8 cellular contexts compared by ENCODE assay signal in the genomic region with DNA sequence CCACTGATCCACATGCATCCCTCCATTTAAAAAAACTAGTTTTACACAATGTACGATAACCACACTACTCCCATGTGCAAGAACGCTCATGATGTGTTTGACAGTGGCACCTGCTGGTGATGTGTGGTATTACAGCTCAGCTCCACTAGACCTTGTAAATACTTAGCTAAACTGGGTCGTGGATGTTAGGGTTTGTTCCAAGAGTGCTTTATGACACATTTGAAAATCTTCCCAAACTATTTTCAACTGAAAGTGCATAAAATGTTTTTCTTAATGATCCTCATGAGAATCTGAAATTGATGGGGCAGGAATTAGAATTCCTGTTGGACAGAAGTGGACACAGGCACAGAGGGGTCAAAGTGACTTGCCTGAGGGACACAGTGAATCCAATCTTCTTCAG.
DNase-seq lines count a peak whose midpoint lies in the region; ATAC-seq and TF ChIP-seq lines count a peak whose summit lies in the region.

No MANE protein-coding gene starts in this region.

- H2BK5ac ChIP-seq in mesenchymal stem cell (ENCODE audit: low read depth, low read length, poor library complexity, severe bottlenecking): no peak overlapping the region

- no peaks in the 10 kb centered on the region for H3K27me3 ChIP-seq in body of pancreas
- H3K27me3 ChIP-seq in mesenchymal stem cell (ENCODE audit: control insufficient read depth in 1 of 2, insufficient read depth in 1 of 2, low read length in 2 of 2): peaks cover 0 to 16% of the 10 kb centered on the region in 2 experiments
- H3K27me3 ChIP-seq in CD8-positive, alpha-beta memory T cell (ENCODE audit: insufficient read depth, low read length, poor library complexity, severe bottlenecking): no peaks in the 10 kb centered on the region

- peaks cover 0 to 16% (median 2%) of the 10 kb centered on the region in 3 donors for H3K36me3 Mint-ChIP-seq in CD8-positive, alpha-beta memory T cell

- H3K9me3 ChIP-seq in body of pancreas (peaks cover 0 to 7% (median 0%) of the 10 kb centered on the region in 3 donors), mesenchymal stem cell (ENCODE audit: control insufficient read depth, low read length) (no peaks in the 10 kb centered on the region)
- peaks cover 7% of the 10 kb centered on the region for H3K9me3 ChIP-seq in CD8-positive, alpha-beta memory T cell (ENCODE audit: low read length)

- H3K36me3 ChIP-seq in body of pancreas (replicated peaks in 1 of 2; ENCODE audit: insufficient read depth in 1 of 2, low read depth in 2 of 2) (no peaks in the 10 kb centered on the region), mesenchymal stem cell (ENCODE audit: control insufficient read depth in 1 of 2, insufficient read depth in 2 of 2, low read depth in 1 of 2, low read length in 2 of 2) (no peaks in the 10 kb centered on the region)
- H3K36me3 ChIP-seq in CD8-positive, alpha-beta memory T cell (ENCODE audit: insufficient read depth, low read length): no peaks in the 10 kb centered on the region

- POLR2A ChIA-PET in CD8-positive, alpha-beta memory T cell (lab: Charles Lee): no interaction called here

- H3K27me3 Mint-ChIP-seq in CD8-positive, alpha-beta memory T cell: peaks cover 3 to 16% of the 10 kb centered on the region in 2 donors

- WGBS in body of pancreas, 2 donors: 66 to 71% methylated on average over 3 of the region's 3 CpGs
- no CpG with 5 or more reads among the region's 3 CpGs for WGBS in mesenchymal stem cell

- H2BK120ac ChIP-seq in mesenchymal stem cell (ENCODE audit: low read depth, low read length): peak overlapping the region; percentile 84

- no peak overlapping the region for H3K14ac ChIP-seq in mesenchymal stem cell (ENCODE audit: low read length in 2 of 2)

- H3K23ac ChIP-seq in mesenchymal stem cell (ENCODE audit: low read length in 2 of 2): no peak overlapping the region

- H2AFZ ChIP-seq in mesenchymal stem cell (ENCODE audit: low read depth, low read length): no peak overlapping the region

- TF ChIP-seq CTCF in body of pancreas (IDR thresholded peaks at IDR 0.05): peak in 5 of 7 experiments; percentile 36 to 56 (median 55)

- H3K4ac ChIP-seq in mesenchymal stem cell (ENCODE audit: low read depth in 1 of 2, low read length in 2 of 2): peak overlapping the region; percentile 10 to 60

- H3K27ac ChIP-seq in body of pancreas (peak overlapping the region in 1 of 4 donors; percentile 50), mesenchymal stem cell (ENCODE audit: low read length, poor library complexity, severe bottlenecking) (peak overlapping the region; percentile 2)
- no peak overlapping the region for H3K27ac ChIP-seq in CD8-positive, alpha-beta memory T cell (ENCODE audit: low read depth, low read length)

- peak overlapping the region; percentile 75 for H4K91ac ChIP-seq in mesenchymal stem cell (ENCODE audit: low read length)

- TF ChIP-seq POLR2A in body of pancreas (IDR thresholded peaks at IDR 0.05): no peak

- H2AK5ac ChIP-seq in mesenchymal stem cell (ENCODE audit: low read length, severe bottlenecking): peak overlapping the region; percentile 79

- H3K4me1 ChIP-seq in body of pancreas: peaks cover 12% of the 10 kb centered on the region
- peaks cover 50% of the 10 kb centered on the region for H3K4me1 ChIP-seq in mesenchymal stem cell (ENCODE audit: control insufficient read depth, insufficient read depth, low read depth, low read length)
- H3K4me1 ChIP-seq in CD8-positive, alpha-beta memory T cell (ENCODE audit: insufficient read depth, low read length): peaks cover 4% of the 10 kb centered on the region

- no peak overlapping the region for H4K8ac ChIP-seq in mesenchymal stem cell (ENCODE audit: low read length)

- H3K4me2 ChIP-seq in mesenchymal stem cell (ENCODE audit: low read length, poor library complexity, severe bottlenecking): no peak overlapping the region

- peak overlapping the region; percentile 26 for H3K9ac ChIP-seq in mesenchymal stem cell (ENCODE audit: low read length)

- ATAC-seq in body of pancreas (no peak), GM19351 (IDR thresholded peaks at IDR 0.05; ENCODE audit: unreplicated experiment) (no peak)

- H2BK15ac ChIP-seq in mesenchymal stem cell (ENCODE audit: low read depth, poor library complexity, severe bottlenecking): no peak overlapping the region

- CTCF ChIA-PET in CD8-positive, alpha-beta memory T cell (lab: Charles Lee): interaction anchor here (1.0 to 4.6 kb wide), 4 partner anchors 9 to 728 kb away, joined by 3 to 28 read pairs (median 3); no protein-coding TSS in a partner anchor

- H2BK12ac ChIP-seq in mesenchymal stem cell (ENCODE audit: low read length in 2 of 2): peak overlapping the region in 1 of 2 experiments; percentile 96

- intact Hi-C loops in body of pancreas (cut with DNase I): no loop called here

- H3K18ac ChIP-seq in mesenchymal stem cell (ENCODE audit: low read depth in 1 of 2, low read length in 2 of 2): peak overlapping the region; percentile 64 to 81

- H3K4me3 Mint-ChIP-seq in CD8-positive, alpha-beta memory T cell: no peak overlapping the region

- peaks cover 3 to 17% (median 13%) of the 10 kb centered on the region in 5 donors for H3K9me3 Mint-ChIP-seq in CD8-positive, alpha-beta memory T cell

- peak; percentile 87 for DNase-seq in DMS 273 (lab: John Stamatoyannopoulos, UW; ENCODE audit: unreplicated experiment)
- no peak for DNase-seq in DMS 273 treated with DMSO at 0.1 percent for 48 hours (lab: John Stamatoyannopoulos, UW)
- DNase-seq in MV-4-11 (lab: John Stamatoyannopoulos, UW): peak; percentile 72
- peak in 3 of 4 donors; percentile 45 to 58 (median 55) for DNase-seq in body of pancreas
- peak; percentile 90 for DNase-seq in mesenchymal stem cell
- no peak for DNase-seq in CD8-positive, alpha-beta memory T cell
- DNase-seq in LoVo (ENCODE audit: low spot score): no peak

- H3K4me3 ChIP-seq in body of pancreas (no peak overlapping the region), mesenchymal stem cell (ENCODE audit: insufficient read depth in 1 of 2, low read depth in 1 of 2, low read length in 2 of 2) (no peak overlapping the region)
- no peak overlapping the region for H3K4me3 ChIP-seq in CD8-positive, alpha-beta memory T cell (ENCODE audit: low read length)

- H3K79me1 ChIP-seq in mesenchymal stem cell (replicated peaks; ENCODE audit: low read length, poor library complexity, severe bottlenecking): no peaks in the 10 kb centered on the region

- no peak overlapping the region for H3K27ac Mint-ChIP-seq in CD8-positive, alpha-beta memory T cell

- peaks cover 16 to 33% (median 22%) of the 10 kb centered on the region in 3 donors for H3K4me1 Mint-ChIP-seq in CD8-positive, alpha-beta memory T cell

Comparison
In these comparisons a context has a peak if more than half of its experiments do, and no peak if none do; other contexts are left out.
1. DNase-seq: peak in DMS 273 (single experiment), MV-4-11 (single experiment), body of pancreas (3 of 4) and mesenchymal stem cell (single experiment); none in DMS 273 treated with DMSO at 0.1 percent for 48 hours (single experiment), CD8-positive, alpha-beta memory T cell (0 of 5) and LoVo (single experiment).